1 cellular context compared by ENCODE assay signal in genomic region chr3:101676765-101677435, GRCh38.
TF ChIP-seq lines count a peak whose summit lies in the region.

ZBTB11 (minus strand) TSS chr3:101677132; CDS start chr3:101676914, 218 bp downstream.

TF ChIP-seq in HepG2, 621 proteins besides CTCF, POLR2A, EP300 and RAD21 (continued from another document and continues in another):
- TF ChIP-seq ZNF784 (CRISPR knock-in tag; IDR thresholded peaks at IDR 0.05; ENCODE audit: borderline replicate concordance) (0 out of 2 replicates have a peak, but pooled peaks have one; percentile 41), ZNF30 (CRISPR knock-in tag; IDR thresholded peaks at IDR 0.05) (no peak), SIX4 (CRISPR knock-in tag; IDR thresholded peaks at IDR 0.05) (no peak), ZNF577 (CRISPR knock-in tag; IDR thresholded peaks at IDR 0.05; ENCODE audit: borderline replicate concordance, low read depth) (no peak), ZNF44 (CRISPR knock-in tag; IDR thresholded peaks at IDR 0.05) (no peak), ARNT (IDR thresholded peaks at IDR 0.05) (no peak), ZNF224 (CRISPR knock-in tag; IDR thresholded peaks at IDR 0.05) (no peak), HOXD1 (CRISPR knock-in tag; IDR thresholded peaks at IDR 0.05) (peak; percentile 61; the same call in 1 of the 2 replicates), ZNF674 (CRISPR knock-in tag; IDR thresholded peaks at IDR 0.05; ENCODE audit: low read depth) (no peak), MTA3 (CRISPR knock-in tag; IDR thresholded peaks at IDR 0.05) (no peak), THAP11 (CRISPR knock-in tag; IDR thresholded peaks at IDR 0.05) (peak; percentile 95), ZSCAN25 (CRISPR knock-in tag; IDR thresholded peaks at IDR 0.05) (0 out of 2 replicates have a peak, but pooled peaks have one; percentile 33), ZNF530 (CRISPR knock-in tag; IDR thresholded peaks at IDR 0.05; ENCODE audit: low read depth) (no peak), ZNF232 (CRISPR knock-in tag; IDR thresholded peaks at IDR 0.05; ENCODE audit: borderline replicate concordance) (peak; percentile 75; the same call in 1 of the 2 replicates), ZNF296 (CRISPR knock-in tag; conservative IDR thresholded peaks at IDR 0.05) (no peak), ZNF180 (CRISPR knock-in tag; IDR thresholded peaks at IDR 0.05; ENCODE audit: borderline replicate concordance, low read depth) (no peak), ZSCAN12 (CRISPR knock-in tag; IDR thresholded peaks at IDR 0.05) (no peak), GATA4 (IDR thresholded peaks at IDR 0.05; ENCODE audit: borderline replicate concordance, low read depth) (0 out of 2 replicates have a peak, but pooled peaks have one; percentile 13), STAT5B (CRISPR knock-in tag; IDR thresholded peaks at IDR 0.05) (no peak), ZNF75D (CRISPR knock-in tag; IDR thresholded peaks at IDR 0.05; ENCODE audit: borderline replicate concordance) (no peak), TFDP1 (CRISPR knock-in tag; IDR thresholded peaks at IDR 0.05; ENCODE audit: borderline replicate concordance) (peak; percentile 50; the same call in 1 of the 2 replicates), HNF4G (IDR thresholded peaks at IDR 0.05; ENCODE audit: borderline replicate concordance, low read depth, low read length) (no peak), HNF4G (CRISPR knock-in tag; IDR thresholded peaks at IDR 0.05; ENCODE audit: borderline replicate concordance, low read depth) (0 out of 2 replicates have a peak, but pooled peaks have one; percentile 52), HNRNPUL1 (IDR thresholded peaks at IDR 0.05; ENCODE audit: low read depth, low read length) (no peak), ZFAT (CRISPR knock-in tag; conservative IDR thresholded peaks at IDR 0.05) (no peak), JDP2 (CRISPR knock-in tag; IDR thresholded peaks at IDR 0.05; ENCODE audit: borderline replicate concordance) (no peak), BRD4 (CRISPR knock-in tag; IDR thresholded peaks at IDR 0.05) (peak; percentile 82; the same call in 1 of the 2 replicates), EED (CRISPR knock-in tag; IDR thresholded peaks at IDR 0.05) (0 out of 2 replicates have a peak, but pooled peaks have one; percentile 67), ZNF264 (CRISPR knock-in tag; IDR thresholded peaks at IDR 0.05) (peak; percentile 60), ZNF788 (CRISPR knock-in tag; IDR thresholded peaks at IDR 0.05; ENCODE audit: borderline replicate concordance) (no peak), ZNF205 (CRISPR knock-in tag; IDR thresholded peaks at IDR 0.05) (no peak), ZNF512B (CRISPR knock-in tag; IDR thresholded peaks at IDR 0.05; ENCODE audit: borderline replicate concordance) (0 out of 2 replicates have a peak, but pooled peaks have one; percentile 19), ZSCAN29 (CRISPR knock-in tag; conservative IDR thresholded peaks at IDR 0.05) (0 out of 2 replicates have a peak, but pooled peaks have one; percentile 56), FOXA1 (IDR thresholded peaks at IDR 0.05) (no peak), FOXA1 (CRISPR knock-in tag; IDR thresholded peaks at IDR 0.05) (no peak; the same call in 1 of the 2 replicates), ARHGAP35 (CRISPR knock-in tag; IDR thresholded peaks at IDR 0.05; ENCODE audit: borderline replicate concordance) (peak; percentile 12; the same call in 1 of the 2 replicates), KLF12 (CRISPR knock-in tag; IDR thresholded peaks at IDR 0.05; ENCODE audit: borderline replicate concordance) (peak; percentile 82; the same call in 1 of the 2 replicates), ELF1 (CRISPR knock-in tag; IDR thresholded peaks at IDR 0.05) (peak; percentile 72), IKZF5 (CRISPR knock-in tag; IDR thresholded peaks at IDR 0.05) (peak; percentile 31; the same call in 1 of the 2 replicates), ZSCAN21 (CRISPR knock-in tag; IDR thresholded peaks at IDR 0.05; ENCODE audit: borderline replicate concordance) (peak; percentile 52; the same call in 1 of the 2 replicates), GMEB1 (CRISPR knock-in tag; IDR thresholded peaks at IDR 0.05; ENCODE audit: borderline replicate concordance) (peak; percentile 60; the same call in 1 of the 2 replicates)
- TF ChIP-seq, protein P1, sequence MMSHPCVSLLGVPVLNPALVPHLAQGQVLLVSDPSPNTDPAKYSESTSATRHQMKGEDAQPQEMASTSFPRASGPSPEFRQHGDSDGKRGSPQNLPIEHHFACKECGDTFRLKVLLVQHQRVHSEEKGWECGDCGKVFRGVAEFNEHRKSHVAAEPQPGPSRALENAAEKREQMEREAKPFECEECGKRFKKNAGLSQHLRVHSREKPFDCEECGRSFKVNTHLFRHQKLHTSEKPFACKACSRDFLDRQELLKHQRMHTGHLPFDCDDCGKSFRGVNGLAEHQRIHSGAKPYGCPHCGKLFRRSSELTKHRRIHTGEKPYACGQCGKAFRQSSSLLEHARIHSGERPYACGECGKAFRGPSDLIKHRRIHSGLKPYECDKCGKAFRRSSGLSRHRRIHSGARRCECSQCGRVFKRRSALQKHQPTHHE (CRISPR knock-in tag; IDR thresholded peaks at IDR 0.05; ENCODE audit: borderline replicate concordance): no peak
- TF ChIP-seq, protein P2, sequence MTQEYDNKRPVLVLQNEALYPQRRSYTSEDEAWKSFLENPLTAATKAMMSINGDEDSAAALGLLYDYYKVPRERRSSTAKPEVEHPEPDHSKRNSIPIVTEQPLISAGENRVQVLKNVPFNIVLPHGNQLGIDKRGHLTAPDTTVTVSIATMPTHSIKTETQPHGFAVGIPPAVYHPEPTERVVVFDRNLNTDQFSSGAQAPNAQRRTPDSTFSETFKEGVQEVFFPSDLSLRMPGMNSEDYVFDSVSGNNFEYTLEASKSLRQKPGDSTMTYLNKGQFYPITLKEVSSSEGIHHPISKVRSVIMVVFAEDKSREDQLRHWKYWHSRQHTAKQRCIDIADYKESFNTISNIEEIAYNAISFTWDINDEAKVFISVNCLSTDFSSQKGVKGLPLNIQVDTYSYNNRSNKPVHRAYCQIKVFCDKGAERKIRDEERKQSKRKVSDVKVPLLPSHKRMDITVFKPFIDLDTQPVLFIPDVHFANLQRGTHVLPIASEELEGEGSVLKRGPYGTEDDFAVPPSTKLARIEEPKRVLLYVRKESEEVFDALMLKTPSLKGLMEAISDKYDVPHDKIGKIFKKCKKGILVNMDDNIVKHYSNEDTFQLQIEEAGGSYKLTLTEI (CRISPR knock-in tag; conservative IDR thresholded peaks at IDR 0.05): no peak
- TF ChIP-seq, protein P3, sequence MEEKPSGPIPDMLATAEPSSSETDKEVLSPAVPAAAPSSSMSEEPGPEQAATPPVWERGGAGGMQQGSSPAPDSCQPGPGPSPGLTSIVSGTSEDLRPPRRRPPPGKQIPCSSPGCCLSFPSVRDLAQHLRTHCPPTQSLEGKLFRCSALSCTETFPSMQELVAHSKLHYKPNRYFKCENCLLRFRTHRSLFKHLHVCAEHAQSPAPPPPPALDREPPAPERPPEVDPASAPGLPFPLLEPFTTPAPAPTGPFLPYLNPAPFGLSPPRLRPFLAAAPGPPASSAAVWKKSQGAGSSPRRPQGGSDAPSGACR (CRISPR knock-in tag; IDR thresholded peaks at IDR 0.05): no peak; the same call in none of the 2 replicates
- TF ChIP-seq, protein P4, sequence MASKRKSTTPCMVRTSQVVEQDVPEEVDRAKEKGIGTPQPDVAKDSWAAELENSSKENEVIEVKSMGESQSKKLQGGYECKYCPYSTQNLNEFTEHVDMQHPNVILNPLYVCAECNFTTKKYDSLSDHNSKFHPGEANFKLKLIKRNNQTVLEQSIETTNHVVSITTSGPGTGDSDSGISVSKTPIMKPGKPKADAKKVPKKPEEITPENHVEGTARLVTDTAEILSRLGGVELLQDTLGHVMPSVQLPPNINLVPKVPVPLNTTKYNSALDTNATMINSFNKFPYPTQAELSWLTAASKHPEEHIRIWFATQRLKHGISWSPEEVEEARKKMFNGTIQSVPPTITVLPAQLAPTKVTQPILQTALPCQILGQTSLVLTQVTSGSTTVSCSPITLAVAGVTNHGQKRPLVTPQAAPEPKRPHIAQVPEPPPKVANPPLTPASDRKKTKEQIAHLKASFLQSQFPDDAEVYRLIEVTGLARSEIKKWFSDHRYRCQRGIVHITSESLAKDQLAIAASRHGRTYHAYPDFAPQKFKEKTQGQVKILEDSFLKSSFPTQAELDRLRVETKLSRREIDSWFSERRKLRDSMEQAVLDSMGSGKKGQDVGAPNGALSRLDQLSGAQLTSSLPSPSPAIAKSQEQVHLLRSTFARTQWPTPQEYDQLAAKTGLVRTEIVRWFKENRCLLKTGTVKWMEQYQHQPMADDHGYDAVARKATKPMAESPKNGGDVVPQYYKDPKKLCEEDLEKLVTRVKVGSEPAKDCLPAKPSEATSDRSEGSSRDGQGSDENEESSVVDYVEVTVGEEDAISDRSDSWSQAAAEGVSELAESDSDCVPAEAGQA (IDR thresholded peaks at IDR 0.05; ENCODE audit: low read depth): peak; percentile 99
- TF ChIP-seq, protein P4 (CRISPR knock-in tag; IDR thresholded peaks at IDR 0.05; ENCODE audit: borderline replicate concordance): peak; percentile 75; the same call in 1 of the 2 replicates
